Comparison of ENCODE assay signal across 2 cellular contexts in the genomic region with DNA sequence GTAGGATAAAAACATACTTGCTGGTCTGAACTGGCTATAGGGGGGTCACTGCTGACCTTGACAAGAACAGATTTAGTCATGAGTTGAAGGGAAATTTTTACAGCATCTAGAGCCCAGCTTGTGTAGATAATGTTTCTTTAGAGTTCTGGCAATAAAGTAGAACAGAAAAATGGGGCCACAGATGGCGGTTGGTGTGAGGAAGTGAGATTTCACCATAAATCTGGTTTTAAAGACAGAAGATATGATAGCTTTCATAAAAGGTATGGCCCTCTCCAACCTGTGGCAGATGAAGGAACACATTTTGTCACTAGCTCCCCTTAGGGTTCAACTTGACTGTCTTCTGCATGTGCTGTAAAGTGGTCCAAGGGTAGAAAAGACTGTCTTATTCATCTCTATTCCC.
A peak's percentile ranks its signal among the peaks of the same experiment; 100 is the strongest.
TF ChIP-seq lines count a peak whose summit lies in the region.

No MANE protein-coding gene starts in this region.

TF ChIP-seq in HCT116, 20 proteins besides CTCF, POLR2A, EP300 and RAD21:
- TF ChIP-seq ZNF274 (IDR thresholded peaks at IDR 0.05; ENCODE audit: low read depth, low read length): no peak
- TF ChIP-seq CBX3 (IDR thresholded peaks at IDR 0.05; ENCODE audit: low read depth): no peak
- no peak for TF ChIP-seq SRF (IDR thresholded peaks at IDR 0.05; ENCODE audit: low read depth)
- no peak for TF ChIP-seq EZH2 (IDR thresholded peaks at IDR 0.05)
- no peak for TF ChIP-seq TCF7L2 (IDR thresholded peaks at IDR 0.05; ENCODE audit: borderline replicate concordance, extremely low read depth, insufficient read depth, insufficient read length)
- TF ChIP-seq, protein P1, sequence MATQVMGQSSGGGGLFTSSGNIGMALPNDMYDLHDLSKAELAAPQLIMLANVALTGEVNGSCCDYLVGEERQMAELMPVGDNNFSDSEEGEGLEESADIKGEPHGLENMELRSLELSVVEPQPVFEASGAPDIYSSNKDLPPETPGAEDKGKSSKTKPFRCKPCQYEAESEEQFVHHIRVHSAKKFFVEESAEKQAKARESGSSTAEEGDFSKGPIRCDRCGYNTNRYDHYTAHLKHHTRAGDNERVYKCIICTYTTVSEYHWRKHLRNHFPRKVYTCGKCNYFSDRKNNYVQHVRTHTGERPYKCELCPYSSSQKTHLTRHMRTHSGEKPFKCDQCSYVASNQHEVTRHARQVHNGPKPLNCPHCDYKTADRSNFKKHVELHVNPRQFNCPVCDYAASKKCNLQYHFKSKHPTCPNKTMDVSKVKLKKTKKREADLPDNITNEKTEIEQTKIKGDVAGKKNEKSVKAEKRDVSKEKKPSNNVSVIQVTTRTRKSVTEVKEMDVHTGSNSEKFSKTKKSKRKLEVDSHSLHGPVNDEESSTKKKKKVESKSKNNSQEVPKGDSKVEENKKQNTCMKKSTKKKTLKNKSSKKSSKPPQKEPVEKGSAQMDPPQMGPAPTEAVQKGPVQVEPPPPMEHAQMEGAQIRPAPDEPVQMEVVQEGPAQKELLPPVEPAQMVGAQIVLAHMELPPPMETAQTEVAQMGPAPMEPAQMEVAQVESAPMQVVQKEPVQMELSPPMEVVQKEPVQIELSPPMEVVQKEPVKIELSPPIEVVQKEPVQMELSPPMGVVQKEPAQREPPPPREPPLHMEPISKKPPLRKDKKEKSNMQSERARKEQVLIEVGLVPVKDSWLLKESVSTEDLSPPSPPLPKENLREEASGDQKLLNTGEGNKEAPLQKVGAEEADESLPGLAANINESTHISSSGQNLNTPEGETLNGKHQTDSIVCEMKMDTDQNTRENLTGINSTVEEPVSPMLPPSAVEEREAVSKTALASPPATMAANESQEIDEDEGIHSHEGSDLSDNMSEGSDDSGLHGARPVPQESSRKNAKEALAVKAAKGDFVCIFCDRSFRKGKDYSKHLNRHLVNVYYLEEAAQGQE (IDR thresholded peaks at IDR 0.05; ENCODE audit: low read depth): no peak
- TF ChIP-seq ZFX (IDR thresholded peaks at IDR 0.05): no peak
- TF ChIP-seq, protein P2, sequence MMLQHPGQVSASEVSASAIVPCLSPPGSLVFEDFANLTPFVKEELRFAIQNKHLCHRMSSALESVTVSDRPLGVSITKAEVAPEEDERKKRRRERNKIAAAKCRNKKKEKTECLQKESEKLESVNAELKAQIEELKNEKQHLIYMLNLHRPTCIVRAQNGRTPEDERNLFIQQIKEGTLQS (IDR thresholded peaks at IDR 0.05): no peak
- TF ChIP-seq EGR1 (IDR thresholded peaks at IDR 0.05; ENCODE audit: low read depth): no peak
- no peak for TF ChIP-seq SIN3A (IDR thresholded peaks at IDR 0.05; ENCODE audit: low read depth)
- TF ChIP-seq, protein P3, sequence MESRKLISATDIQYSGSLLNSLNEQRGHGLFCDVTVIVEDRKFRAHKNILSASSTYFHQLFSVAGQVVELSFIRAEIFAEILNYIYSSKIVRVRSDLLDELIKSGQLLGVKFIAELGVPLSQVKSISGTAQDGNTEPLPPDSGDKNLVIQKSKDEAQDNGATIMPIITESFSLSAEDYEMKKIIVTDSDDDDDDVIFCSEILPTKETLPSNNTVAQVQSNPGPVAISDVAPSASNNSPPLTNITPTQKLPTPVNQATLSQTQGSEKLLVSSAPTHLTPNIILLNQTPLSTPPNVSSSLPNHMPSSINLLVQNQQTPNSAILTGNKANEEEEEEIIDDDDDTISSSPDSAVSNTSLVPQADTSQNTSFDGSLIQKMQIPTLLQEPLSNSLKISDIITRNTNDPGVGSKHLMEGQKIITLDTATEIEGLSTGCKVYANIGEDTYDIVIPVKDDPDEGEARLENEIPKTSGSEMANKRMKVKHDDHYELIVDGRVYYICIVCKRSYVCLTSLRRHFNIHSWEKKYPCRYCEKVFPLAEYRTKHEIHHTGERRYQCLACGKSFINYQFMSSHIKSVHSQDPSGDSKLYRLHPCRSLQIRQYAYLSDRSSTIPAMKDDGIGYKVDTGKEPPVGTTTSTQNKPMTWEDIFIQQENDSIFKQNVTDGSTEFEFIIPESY (IDR thresholded peaks at IDR 0.05; ENCODE audit: extremely low read depth, insufficient replicate concordance, low read length): no peak
- no peak for TF ChIP-seq ELF1 (IDR thresholded peaks at IDR 0.05; ENCODE audit: borderline replicate concordance, low read depth)
- no peak for TF ChIP-seq CEBPB (IDR thresholded peaks at IDR 0.05; ENCODE audit: low read depth)
- no peak for TF ChIP-seq YY1 (IDR thresholded peaks at IDR 0.05; ENCODE audit: extremely low read depth, insufficient replicate concordance, low read depth, low read length)
- TF ChIP-seq EZH2phosphoT487 (IDR thresholded peaks at IDR 0.05; ENCODE audit: borderline replicate concordance): no peak
- TF ChIP-seq, protein P4, sequence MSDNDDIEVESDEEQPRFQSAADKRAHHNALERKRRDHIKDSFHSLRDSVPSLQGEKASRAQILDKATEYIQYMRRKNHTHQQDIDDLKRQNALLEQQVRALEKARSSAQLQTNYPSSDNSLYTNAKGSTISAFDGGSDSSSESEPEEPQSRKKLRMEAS (IDR thresholded peaks at IDR 0.05): no peak

TF ChIP-seq in GM12878, 131 proteins besides CTCF, POLR2A, EP300 and RAD21:
- TF ChIP-seq SPI1 (IDR thresholded peaks at IDR 0.05; ENCODE audit: borderline replicate concordance, insufficient read depth, low read depth, low read length): peak; percentile 58; the same call in 1 of the 2 replicates
- no peak for TF ChIP-seq HDAC2 (IDR thresholded peaks at IDR 0.05)
TF ChIP-seq in GM12878: peak in this region for 1.
